ENCODE assay signal across 18 cellular contexts in genomic region chr10:104643023-104643663, GRCh38. TPM values are rescaled to one million over a fixed set of nuclear protein-coding genes. Genes with fewer than 3 reads are reported as not detected.
DNase-seq lines count a peak whose midpoint lies in the region; ATAC-seq and TF ChIP-seq lines count a peak whose summit lies in the region.
"Had no signal": no experiment of that assay in that cellular context is flagged by ENCODE, and none has a peak within 500 bp of the region (broad histone marks: within the 10 kb centered on the region; RNA-seq: fewer than 3 reads in every experiment).

No MANE protein-coding gene starts in this region.

- no peak for ATAC-seq in activated naive CD8-positive, alpha-beta T cell treated with anti-CD3 and anti-CD28 coated beads, Interleukin-2, amount 50 U/mL, for 24 hours

- TF ChIP-seq POLR2A in stomach (IDR thresholded peaks at IDR 0.05) = no peak
- no peak for TF ChIP-seq POLR2A in prostate gland (IDR thresholded peaks at IDR 0.05)

- H3K27ac ChIP-seq in coronary artery (no peak overlapping the region), stomach (no peak overlapping the region), prostate gland (no peak overlapping the region)

- DNase-seq in activated naive CD8-positive, alpha-beta T cell treated with anti-CD3 and anti-CD28 coated beads, Interleukin-2, amount 50 U/mL, for 24 hours = no peak
- DNase-seq in coronary artery (ENCODE audit: low spot score) = no peak
- DNase-seq in kidney epithelial cell (ENCODE audit: low read depth) = no peak
- no peak for DNase-seq in stomach
- DNase-seq in iPS-NIHi7 (ENCODE audit: extremely low spot score) = no peak
- no peak for DNase-seq in prostate gland (ENCODE audit: low spot score)
- no peak for DNase-seq in SHP77 (lab: John Stamatoyannopoulos, UW)
- DNase-seq: activated naive CD4-positive, alpha-beta T cell treated with Interleukin-2 at 50 U/mL for 16 hours; NCI-H1417 treated with DMSO at 0.1 percent for 48 hours; NCI-H2171 had no signal

- intact Hi-C loops in stomach (cut with DNase I; ENCODE audit: low total_unique reads) (no loop called here), prostate gland (cut with DNase I) (loop anchor here (10.0 kb wide), 1 partner anchor 282 kb away; no protein-coding TSS in a partner anchor)

- 52 to 57% (median 54%) methylated on average over 20 to 21 of the region's 21 CpGs for WGBS in stomach, 5 donors
- 56% methylated on average over 21 of the region's 21 CpGs for WGBS in prostate gland

- H3K4me3 ChIP-seq in coronary artery = peak overlapping the region; percentile 59
- H3K4me3 ChIP-seq in kidney epithelial cell (ENCODE audit: low read depth, low read length) = peak overlapping the region; percentile 48
- H3K4me3 ChIP-seq in stomach = peak overlapping the region in 3 of 4 donors; percentile 18 to 39 (median 39)
- H3K4me3 ChIP-seq in prostate gland = no peak overlapping the region
- H3K4me3 ChIP-seq: HAP-1, mucosa of descending colon had no signal

- H3K27me3 ChIP-seq in kidney epithelial cell (ENCODE audit: control insufficient read depth, insufficient read depth, low read length) = peaks cover 16% of the 10 kb centered on the region
- H3K27me3 ChIP-seq in stomach = peaks cover 21 to 86% (median 58%) of the 10 kb centered on the region in 3 donors
- H3K27me3 ChIP-seq in prostate gland (replicated peaks; ENCODE audit: insufficient read depth) = peaks cover 37% of the 10 kb centered on the region

- no peak overlapping the region for H3K27ac Mint-ChIP-seq in activated naive CD8-positive, alpha-beta T cell
- no peak overlapping the region for H3K27ac Mint-ChIP-seq in activated naive CD8-positive, alpha-beta T cell treated with anti-CD3 and anti-CD28 coated beads, Interleukin-2, amount 50 U/mL, for 24 hours

- H3K36me3 ChIP-seq in kidney epithelial cell (ENCODE audit: control insufficient read depth, insufficient read depth, low read length) (no peaks in the 10 kb centered on the region), stomach (no peaks in the 10 kb centered on the region), prostate gland (no peaks in the 10 kb centered on the region)
- H3K36me3 ChIP-seq: HAP-1 had no signal

- peaks cover 35% of the 10 kb centered on the region for H3K27me3 Mint-ChIP-seq in activated naive CD8-positive, alpha-beta T cell
- peaks cover 52% of the 10 kb centered on the region for H3K27me3 Mint-ChIP-seq in activated naive CD8-positive, alpha-beta T cell treated with anti-CD3 and anti-CD28 coated beads, Interleukin-2, amount 50 U/mL, for 24 hours

- no peaks in the 10 kb centered on the region for H3K36me3 Mint-ChIP-seq in activated naive CD8-positive, alpha-beta T cell
- H3K36me3 Mint-ChIP-seq in activated naive CD8-positive, alpha-beta T cell treated with anti-CD3 and anti-CD28 coated beads, Interleukin-2, amount 50 U/mL, for 24 hours (ENCODE audit: low read depth) = no peaks in the 10 kb centered on the region

- H3K9me3 ChIP-seq in stomach = no peaks in the 10 kb centered on the region
- H3K9me3 ChIP-seq in prostate gland = no peaks in the 10 kb centered on the region
- H3K9me3 ChIP-seq: HAP-1, mucosa of descending colon had no signal

- TF ChIP-seq CTCF in coronary artery (IDR thresholded peaks at IDR 0.05) (no peak), kidney epithelial cell (IDR thresholded peaks at IDR 0.05; ENCODE audit: insufficient read depth, low read length, poor library complexity, severe bottlenecking) (no peak), stomach (IDR thresholded peaks at IDR 0.05) (no peak), prostate gland (IDR thresholded peaks at IDR 0.05) (no peak)

- H3K9me3 Mint-ChIP-seq in activated naive CD8-positive, alpha-beta T cell (ENCODE audit: low read depth) = no peaks in the 10 kb centered on the region
- no peaks in the 10 kb centered on the region for H3K9me3 Mint-ChIP-seq in activated naive CD8-positive, alpha-beta T cell treated with anti-CD3 and anti-CD28 coated beads, Interleukin-2, amount 50 U/mL, for 24 hours

- peaks cover 4 to 46% (median 26%) of the 10 kb centered on the region in 4 donors for H3K4me1 ChIP-seq in stomach
- H3K4me1 ChIP-seq in prostate gland (replicated peaks) = no peaks in the 10 kb centered on the region
- H3K4me1 ChIP-seq: HAP-1 had no signal

- peak overlapping the region; percentile 7 for H3K4me3 Mint-ChIP-seq in activated naive CD8-positive, alpha-beta T cell
- H3K4me3 Mint-ChIP-seq in activated naive CD8-positive, alpha-beta T cell treated with anti-CD3 and anti-CD28 coated beads, Interleukin-2, amount 50 U/mL, for 24 hours = no peak overlapping the region

- TF ChIP-seq EP300 in stomach (IDR thresholded peaks at IDR 0.05) = no peak

- peaks cover 13% of the 10 kb centered on the region for H3K4me1 Mint-ChIP-seq in activated naive CD8-positive, alpha-beta T cell (ENCODE audit: low read depth)
- peaks cover 7% of the 10 kb centered on the region for H3K4me1 Mint-ChIP-seq in activated naive CD8-positive, alpha-beta T cell treated with anti-CD3 and anti-CD28 coated beads, Interleukin-2, amount 50 U/mL, for 24 hours

RNA-seq across cellular contexts. Expression of gene SORCS3, which starts 2.1 kb away (rescaled TPM):
- total RNA-seq in kidney epithelial cell (0.96 and 1.2 TPM in 2 replicates), stomach (1 to 10 TPM in 1 of 5 donors, under 1 TPM in 1, not detected in 3; 0.14 to 2.6 TPM), prostate gland (1 to 10 TPM in 1 of 2 donors, not detected in 1; 4.3 TPM)
- polyA plus RNA-seq in stomach = under 1 TPM in 2 of 3 donors, not detected in 1; 0.06 to 0.25 TPM
- total RNA-seq: A172, HepG2, M059J, omental fat pad had no signal
- polyA plus RNA-seq: BJ had no signal

Comparison
In these comparisons a context has a peak if more than half of its experiments do, and no peak if none do; other contexts are left out.
1. H3K4me3 ChIP-seq: peak in coronary artery (single experiment), kidney epithelial cell (single experiment) and stomach (3 of 4); none in prostate gland (0 of 2).